In the genomic region with DNA sequence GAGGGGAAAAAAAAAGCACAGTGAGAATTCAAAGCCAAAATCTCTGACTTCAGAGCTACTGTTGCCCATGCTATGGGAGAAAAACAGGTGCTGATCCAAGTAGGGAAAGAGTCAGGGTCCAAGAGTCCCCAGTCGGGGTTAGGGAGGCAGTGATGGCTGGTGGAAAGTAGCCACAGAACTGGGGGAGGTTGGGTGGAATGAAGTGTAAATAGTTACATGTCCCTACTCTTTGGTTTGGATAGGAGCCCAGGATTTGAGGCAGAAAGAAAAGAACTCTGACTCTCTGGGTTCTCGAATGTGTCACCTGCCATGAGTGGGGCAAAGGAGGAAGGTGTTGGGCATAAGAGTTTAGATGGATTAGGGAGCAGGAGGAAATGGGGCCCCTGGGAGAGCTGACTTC, we compare ENCODE assay signal across 7 cellular contexts. TPM values are rescaled to one million over a fixed set of nuclear protein-coding genes. Genes with fewer than 3 reads are reported as not detected.
"Had no signal": no experiment of that assay in that cellular context is flagged by ENCODE, and none has a peak within 500 bp of the region (broad histone marks: within the 10 kb centered on the region; RNA-seq: fewer than 3 reads in every experiment).

No MANE protein-coding gene starts in this region.

RNA-seq across cellular contexts. Expression of gene CYP4A22, which starts 8.4 kb away (rescaled TPM):
- total RNA-seq: activated CD8-positive, alpha-beta T cell treated with anti-CD3 and anti-CD28 coated beads for 36 hours; activated naive CD8-positive, alpha-beta T cell treated with anti-CD3 and anti-CD28 coated beads for 36 hours; activated T-cell treated with anti-CD3 and anti-CD28 coated beads, Interleukin-2, amount 50 U/mL, for 72 hours; activated T-helper 2 cell treated with anti-CD3 and anti-CD28 coated beads, Interferon-gamma antibody, Interleukin-2, Interleukin-4, amounts not matched to agents 10 μg/mL and 5 μg/mL and 100 μg/mL, durations not matched to agents 14 hours and 24 hours and 36 hours; LHCN-M2; PC-9; SK-MEL-5 had no signal
